ENCODE assay signal across 9 cellular contexts in genomic region chr1:154353460-154353904, GRCh38. TPM values are rescaled to one million over a fixed set of nuclear protein-coding genes. Genes with fewer than 3 reads are reported as not detected.
DNase-seq lines count a peak whose midpoint lies in the region; ATAC-seq and TF ChIP-seq lines count a peak whose summit lies in the region.
"Had no signal": no experiment of that assay in that cellular context is flagged by ENCODE, and none has a peak within 500 bp of the region (broad histone marks: within the 10 kb centered on the region; RNA-seq: fewer than 3 reads in every experiment).

No MANE protein-coding gene starts in this region.

- peak; percentile 10 for DNase-seq in NCI-H2196 (lab: John Stamatoyannopoulos, UW; ENCODE audit: unreplicated experiment)
- DNase-seq in NCI-H2196 treated with DMSO at 0.1 percent for 48 hours (lab: John Stamatoyannopoulos, UW; ENCODE audit: unreplicated experiment), result no peak
- DNase-seq in LNCaP clone FGC (ENCODE audit: low read depth), result no peak
- no peak for DNase-seq in activated T-helper 2 cell treated with anti-CD3 and anti-CD28 coated beads, Interferon-gamma antibody, Interleukin-2, Interleukin-4, amounts not matched to agents 10 μg/mL and 5 μg/mL and 100 μg/mL, durations not matched to agents 14 hours and 24 hours and 36 hours (ENCODE audit: low spot score)
- no peak for DNase-seq in left ventricle myocardium superior
- DNase-seq in skeletal muscle cell (ENCODE audit: low read depth), result no peak
- DNase-seq in D341Med (ENCODE audit: low spot score), result no peak

- peak overlapping the region; percentile 80 for H3K27ac Mint-ChIP-seq in activated T-helper 2 cell treated with anti-CD3 and anti-CD28 coated beads, Interferon-gamma antibody, Interleukin-2, Interleukin-4, amounts not matched to agents 10 μg/mL and 5 μg/mL and 100 μg/mL, durations not matched to agents 14 hours and 24 hours and 36 hours

- TF ChIP-seq CTCF in LNCaP clone FGC (IDR thresholded peaks at IDR 0.05; ENCODE audit: control insufficient read depth, extremely low read depth, insufficient read depth), result peak; percentile 29

- H3K4me1 Mint-ChIP-seq in activated T-helper 2 cell treated with anti-CD3 and anti-CD28 coated beads, Interferon-gamma antibody, Interleukin-2, Interleukin-4, amounts not matched to agents 10 μg/mL and 5 μg/mL and 100 μg/mL, durations not matched to agents 14 hours and 24 hours and 36 hours (ENCODE audit: low read depth), result peaks cover 26% of the 10 kb centered on the region

- intact Hi-C loops in activated T-helper 2 cell treated with anti-CD3 and anti-CD28 coated beads, Interferon-gamma antibody, Interleukin-2, Interleukin-4, amounts not matched to agents 10 μg/mL and 5 μg/mL and 100 μg/mL, durations not matched to agents 14 hours and 24 hours and 36 hours (cut with micrococcal nuclease), result loop anchor here (1.0 to 5.0 kb wide), 5 partner anchors 29 to 109 kb away; no protein-coding TSS in a partner anchor
- intact Hi-C loops in left ventricle myocardium superior (cut with micrococcal nuclease), result no loop called here

- H3K27me3 Mint-ChIP-seq in activated T-helper 2 cell treated with anti-CD3 and anti-CD28 coated beads, Interferon-gamma antibody, Interleukin-2, Interleukin-4, amounts not matched to agents 10 μg/mL and 5 μg/mL and 100 μg/mL, durations not matched to agents 14 hours and 24 hours and 36 hours (ENCODE audit: low read depth), result peaks cover 3% of the 10 kb centered on the region

- ATAC-seq in left ventricle myocardium superior (peak; percentile 51), HG03097 (IDR thresholded peaks at IDR 0.05; ENCODE audit: low FRiP score, unreplicated experiment) (no peak)

- peaks cover 16% of the 10 kb centered on the region for H3K36me3 Mint-ChIP-seq in activated T-helper 2 cell treated with anti-CD3 and anti-CD28 coated beads, Interferon-gamma antibody, Interleukin-2, Interleukin-4, amounts not matched to agents 10 μg/mL and 5 μg/mL and 100 μg/mL, durations not matched to agents 14 hours and 24 hours and 36 hours (ENCODE audit: low read depth)

- H3K9me3 Mint-ChIP-seq in activated T-helper 2 cell treated with anti-CD3 and anti-CD28 coated beads, Interferon-gamma antibody, Interleukin-2, Interleukin-4, amounts not matched to agents 10 μg/mL and 5 μg/mL and 100 μg/mL, durations not matched to agents 14 hours and 24 hours and 36 hours, result no peaks in the 10 kb centered on the region

- H3K4me3 ChIP-seq in LNCaP clone FGC (ENCODE audit: low read depth, low read length) (no peak overlapping the region), skeletal muscle cell (ENCODE audit: low read depth, low read length) (peak overlapping the region; percentile 42)

- peak overlapping the region; percentile 76 for H3K4me3 Mint-ChIP-seq in activated T-helper 2 cell treated with anti-CD3 and anti-CD28 coated beads, Interferon-gamma antibody, Interleukin-2, Interleukin-4, amounts not matched to agents 10 μg/mL and 5 μg/mL and 100 μg/mL, durations not matched to agents 14 hours and 24 hours and 36 hours (ENCODE audit: low read depth)

RNA-seq across cellular contexts. Expression of gene ATP8B2, which starts 28.2 kb away (rescaled TPM):
- 44.0 and 47.0 TPM in 2 replicates for total RNA-seq in activated T-helper 2 cell treated with anti-CD3 and anti-CD28 coated beads, Interferon-gamma antibody, Interleukin-2, Interleukin-4, amounts not matched to agents 10 μg/mL and 5 μg/mL and 100 μg/mL, durations not matched to agents 14 hours and 24 hours and 36 hours
- 9.2 TPM for total RNA-seq in left ventricle myocardium superior

RNA-seq across cellular contexts. Expression of gene AQP10, which starts 32.6 kb away (rescaled TPM):
- not detected in 2 replicates for total RNA-seq in activated T-helper 2 cell treated with anti-CD3 and anti-CD28 coated beads, Interferon-gamma antibody, Interleukin-2, Interleukin-4, amounts not matched to agents 10 μg/mL and 5 μg/mL and 100 μg/mL, durations not matched to agents 14 hours and 24 hours and 36 hours
- 0.27 TPM for total RNA-seq in left ventricle myocardium superior
- total RNA-seq: Daoy had no signal

RNA-seq across cellular contexts. Expression of gene IL6R, which starts 51.7 kb away (rescaled TPM):
- 1.6 and 2.2 TPM in 2 replicates for total RNA-seq in activated T-helper 2 cell treated with anti-CD3 and anti-CD28 coated beads, Interferon-gamma antibody, Interleukin-2, Interleukin-4, amounts not matched to agents 10 μg/mL and 5 μg/mL and 100 μg/mL, durations not matched to agents 14 hours and 24 hours and 36 hours
- total RNA-seq in left ventricle myocardium superior, result 15.3 TPM
